In the genomic region with DNA sequence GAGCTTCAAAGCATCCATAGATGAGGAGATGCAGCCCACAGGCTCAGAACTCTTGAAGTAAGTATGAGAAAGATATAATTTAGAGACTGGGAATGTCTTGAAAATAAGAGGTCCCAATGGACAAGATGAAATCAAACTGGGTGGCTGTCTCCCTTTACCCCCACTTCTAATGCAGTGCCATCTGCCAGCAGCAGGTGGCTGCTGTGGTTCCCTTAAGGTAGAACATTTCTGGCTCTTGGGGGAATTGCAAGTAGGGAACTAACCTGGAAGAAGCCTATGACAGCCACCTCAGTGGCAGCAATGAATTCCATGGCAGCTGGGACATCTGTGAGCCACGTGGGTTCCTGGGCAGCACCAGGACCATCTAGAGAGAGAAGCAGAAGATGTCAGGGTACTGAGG, we compare ENCODE assay signal across 11 cellular contexts. TPM values are rescaled to one million over a fixed set of nuclear protein-coding genes. Genes with fewer than 3 reads are reported as not detected.
DNase-seq lines count a peak whose midpoint lies in the region; ATAC-seq, FAIRE-seq and TF ChIP-seq lines count a peak whose summit lies in the region.
"Had no signal": no experiment of that assay in that cellular context is flagged by ENCODE, and none has a peak within 500 bp of the region (broad histone marks: within the 10 kb centered on the region; RNA-seq: fewer than 3 reads in every experiment).

No MANE protein-coding gene starts in this region.

- FAIRE-seq in pancreas (lab: Jason Lieb, UNC), result no peak

- ATAC-seq in HG02884 (IDR thresholded peaks at IDR 0.05; ENCODE audit: unreplicated experiment) (peak; percentile 46), pancreas (peak; percentile 37 to 59 (median 44)), GM21423 (IDR thresholded peaks at IDR 0.05; ENCODE audit: unreplicated experiment) (no peak)
- ATAC-seq in activated CD8-positive, alpha-beta T cell treated with anti-CD3 and anti-CD28 coated beads for 36 hours, result peak; percentile 48
- ATAC-seq: heart left ventricle had no signal

- DNase-seq in T-helper 1 cell (no peak), pancreas (peak in 2 of 6 donors; percentile 27 to 40), SIG-M5 treated with dmso at 0.1 percent for 504 hours (lab: John Stamatoyannopoulos, UW; ENCODE audit: unreplicated experiment) (no peak), GF-D8 (lab: John Stamatoyannopoulos, UW) (no peak)
- no peak for DNase-seq in activated CD8-positive, alpha-beta T cell treated with anti-CD3 and anti-CD28 coated beads for 36 hours
- DNase-seq: ACHN, heart left ventricle had no signal

- no peaks in the 10 kb centered on the region for H3K9me3 Mint-ChIP-seq in T-helper 1 cell treated with Interleukin-12 subunit alpha and Interleukin-12 subunit beta and Interleukin-4 antibody, amounts not matched to agents 30 μg/mL and 1 μg/mL, for 36 hours
- H3K9me3 Mint-ChIP-seq in activated CD8-positive, alpha-beta T cell treated with anti-CD3 and anti-CD28 coated beads for 36 hours, result peaks cover 5% of the 10 kb centered on the region

- H3K27ac ChIP-seq in pancreas, result peak overlapping the region; percentile 64 to 95 (median 88)
- H3K27ac ChIP-seq: heart left ventricle had no signal

- intact Hi-C loops in activated CD8-positive, alpha-beta T cell treated with anti-CD3 and anti-CD28 coated beads for 36 hours (cut with micrococcal nuclease), result no loop called here
- intact Hi-C loops in pancreas (cut with DNase I), result no loop called here

- no peaks in the 10 kb centered on the region for H3K27me3 ChIP-seq in pancreas
- H3K27me3 ChIP-seq: heart left ventricle had no signal

- no peaks in the 10 kb centered on the region for H3K9me3 ChIP-seq in pancreas
- H3K9me3 ChIP-seq: heart left ventricle had no signal

- no peaks in the 10 kb centered on the region for H3K36me3 ChIP-seq in pancreas

- H3K4me1 ChIP-seq in pancreas, result peaks cover 21 to 40% (median 35%) of the 10 kb centered on the region in 3 donors

- H3K36me3 Mint-ChIP-seq in T-helper 1 cell treated with Interleukin-12 subunit alpha and Interleukin-12 subunit beta and Interleukin-4 antibody, amounts not matched to agents 30 μg/mL and 1 μg/mL, for 36 hours (ENCODE audit: low read depth), result peaks cover 65% of the 10 kb centered on the region
- H3K36me3 Mint-ChIP-seq in activated CD8-positive, alpha-beta T cell treated with anti-CD3 and anti-CD28 coated beads for 36 hours (ENCODE audit: low read depth), result peaks cover 75% of the 10 kb centered on the region

- peaks cover 18% of the 10 kb centered on the region for H3K4me1 Mint-ChIP-seq in T-helper 1 cell treated with Interleukin-12 subunit alpha and Interleukin-12 subunit beta and Interleukin-4 antibody, amounts not matched to agents 30 μg/mL and 1 μg/mL, for 36 hours (ENCODE audit: low read depth)
- peaks cover 49% of the 10 kb centered on the region for H3K4me1 Mint-ChIP-seq in activated CD8-positive, alpha-beta T cell treated with anti-CD3 and anti-CD28 coated beads for 36 hours (ENCODE audit: low read depth)

- POLR2A ChIA-PET in activated CD8-positive, alpha-beta T cell treated with anti-CD3 and anti-CD28 coated beads for 36 hours (lab: Charles Lee), result interaction anchor here (0.7 to 2.0 kb wide), 5 partner anchors 10 to 22 kb away, joined by 3 to 9 read pairs (median 5); no protein-coding TSS in a partner anchor

- TF ChIP-seq CTCF in activated CD8-positive, alpha-beta T cell treated with anti-CD3 and anti-CD28 coated beads for 36 hours (IDR thresholded peaks at IDR 0.05), result no peak
- TF ChIP-seq CTCF in pancreas (IDR thresholded peaks at IDR 0.05), result peak in 3 of 4 donors; percentile 10 to 27 (median 19)

- CTCF ChIA-PET in activated CD8-positive, alpha-beta T cell treated with anti-CD3 and anti-CD28 coated beads for 36 hours (lab: Charles Lee), result interaction anchor here (0.8 to 2.7 kb wide), 14 partner anchors 9 to 284 kb away, joined by 3 to 14 read pairs (median 4); partner anchors contain the start of gene RERG

- H3K27me3 Mint-ChIP-seq in T-helper 1 cell treated with Interleukin-12 subunit alpha and Interleukin-12 subunit beta and Interleukin-4 antibody, amounts not matched to agents 30 μg/mL and 1 μg/mL, for 36 hours (ENCODE audit: low read depth), result no peaks in the 10 kb centered on the region
- H3K27me3 Mint-ChIP-seq in activated CD8-positive, alpha-beta T cell treated with anti-CD3 and anti-CD28 coated beads for 36 hours, result no peaks in the 10 kb centered on the region

- whole genome bisulfite sequencing in pancreas, 2 donors, result 25 to 34% methylated on average over 1 of the region's 1 CpG

- H3K27ac Mint-ChIP-seq in T-helper 1 cell treated with Interleukin-12 subunit alpha and Interleukin-12 subunit beta and Interleukin-4 antibody, amounts not matched to agents 30 μg/mL and 1 μg/mL, for 36 hours, result peak overlapping the region; percentile 47
- H3K27ac Mint-ChIP-seq in activated CD8-positive, alpha-beta T cell treated with anti-CD3 and anti-CD28 coated beads for 36 hours, result peak overlapping the region; percentile 55

- peak overlapping the region in 3 of 4 donors; percentile 1 to 36 (median 29) for H3K4me3 ChIP-seq in pancreas
- H3K4me3 ChIP-seq: heart left ventricle had no signal

- no peak overlapping the region for H3K4me3 Mint-ChIP-seq in T-helper 1 cell treated with Interleukin-12 subunit alpha and Interleukin-12 subunit beta and Interleukin-4 antibody, amounts not matched to agents 30 μg/mL and 1 μg/mL, for 36 hours
- no peak overlapping the region for H3K4me3 Mint-ChIP-seq in activated CD8-positive, alpha-beta T cell treated with anti-CD3 and anti-CD28 coated beads for 36 hours

RNA-seq across cellular contexts. Expression of gene ERP27, which starts 0.6 kb away (rescaled TPM):
- total RNA-seq in activated CD8-positive, alpha-beta T cell treated with anti-CD3 and anti-CD28 coated beads for 36 hours, result 1 to 10 TPM; 2.3 to 3.4 TPM
- total RNA-seq in pancreas, result 100 to 1,000 TPM in 4 of 6 donors, 10 to 100 TPM in 2; 87.2 to 267 (median 128) TPM
- polyA plus RNA-seq in pancreas, result 10 to 100 TPM; 41.8 to 61.3 TPM

RNA-seq across cellular contexts. Expression of gene ARHGDIB, which starts 23.7 kb away (rescaled TPM):
- total RNA-seq in activated CD8-positive, alpha-beta T cell treated with anti-CD3 and anti-CD28 coated beads for 36 hours, result 100 to 1,000 TPM; 765 to 771 TPM
- total RNA-seq in pancreas, result 10 to 100 TPM in 4 of 6 donors, 1 to 10 TPM in 2; 5.8 to 54.8 (median 15.8) TPM
- polyA plus RNA-seq in pancreas, result 10 to 100 TPM; 25.8 to 27.0 TPM

RNA-seq across cellular contexts. Expression of gene PDE6H, which starts 35.2 kb away (rescaled TPM):
- total RNA-seq in activated CD8-positive, alpha-beta T cell treated with anti-CD3 and anti-CD28 coated beads for 36 hours, result not detected
- total RNA-seq in pancreas, result not detected
- not detected for polyA plus RNA-seq in pancreas
- total RNA-seq: heart left ventricle, omental fat pad had no signal
- polyA plus RNA-seq: heart left ventricle had no signal

RNA-seq across cellular contexts. Expression of gene MGP, which starts 52.0 kb away (rescaled TPM):
- total RNA-seq in activated CD8-positive, alpha-beta T cell treated with anti-CD3 and anti-CD28 coated beads for 36 hours, result not detected
- 100 to 1,000 TPM in 2 of 6 donors, 10 to 100 TPM in 4; 30.3 to 179 (median 57.9) TPM for total RNA-seq in pancreas
- polyA plus RNA-seq in pancreas, result 100 to 1,000 TPM in 1 of 2 donors, 10 to 100 TPM in 1; 75.6 to 112 TPM

Comparison
In these comparisons a context has a peak if more than half of its experiments do, and no peak if none do; other contexts are left out.
1. RNA of gene ERP27, which starts 0.6 kb away (total RNA-seq): 87.2 to 267 TPM in pancreas; 2.3 to 3.4 TPM in activated CD8-positive, alpha-beta T cell treated with anti-CD3 and anti-CD28 coated beads for 36 hours; every median in the first group is over 10 times any median in the second.
2. RNA of gene ARHGDIB, which starts 23.7 kb away (total RNA-seq): 765 to 771 TPM in activated CD8-positive, alpha-beta T cell treated with anti-CD3 and anti-CD28 coated beads for 36 hours; 5.8 to 54.8 TPM in pancreas; every median in the first group is over 10 times any median in the second.